In genomic region chr1:68145418-68146126, GRCh38 we compare ENCODE assay signal across 16 cellular contexts.
DNase-seq lines count a peak whose midpoint lies in the region; ATAC-seq, FAIRE-seq and TF ChIP-seq lines count a peak whose summit lies in the region.
"Had no signal": no experiment of that assay in that cellular context is flagged by ENCODE, and none has a peak within 500 bp of the region (broad histone marks: within the 10 kb centered on the region; RNA-seq: fewer than 3 reads in every experiment).

No MANE protein-coding gene starts in this region.

- no peaks in the 10 kb centered on the region for H3K27me3 ChIP-seq in liver (ENCODE audit: control insufficient read depth in 4 of 4, insufficient read depth in 4 of 4, low read length in 3 of 4)
- no peaks in the 10 kb centered on the region for H3K27me3 ChIP-seq in HepG2 (ENCODE audit: control insufficient read depth in 1 of 2, insufficient read depth in 2 of 2, low read length in 2 of 2)
- no peaks in the 10 kb centered on the region for H3K27me3 ChIP-seq in hepatocyte
- H3K27me3 ChIP-seq in neutrophil: no peaks in the 10 kb centered on the region
- H3K27me3 ChIP-seq in upper lobe of right lung: no peaks in the 10 kb centered on the region
- H3K27me3 ChIP-seq: ascending aorta, MG63 had no signal

- H3K9ac ChIP-seq in liver (ENCODE audit: low read depth in 1 of 2, low read length in 2 of 2) (peak overlapping the region in 1 of 2 donors; percentile 76), HepG2 (ENCODE audit: insufficient read depth, low read depth, low read length) (no peak overlapping the region)

- H3K4me2 ChIP-seq in HepG2 (ENCODE audit: low read depth, low read length) (no peak overlapping the region), hepatocyte (no peak overlapping the region)

- no TSS peak for BruUV-seq in HepG2 (replicated peaks; lab: Mats Ljungman, UMichigan)

- in situ Hi-C loops in HepG2 (cut with HindIII; ENCODE audit: extremely low pct_ligation_motif_present, low pct_unique_long_range_greater_than_20kb): no loop called here

- H3K4me1 ChIP-seq in liver (ENCODE audit: control insufficient read depth in 4 of 4, insufficient read depth in 4 of 4, low read length in 3 of 4) (peaks cover 11 to 33% (median 27%) of the 10 kb centered on the region in 4 donors), HepG2 (ENCODE audit: insufficient read depth, low read length) (no peaks in the 10 kb centered on the region), hepatocyte (ENCODE audit: insufficient read depth) (peaks cover 47% of the 10 kb centered on the region), neutrophil (ENCODE audit: control insufficient read depth in 1 of 2, insufficient read depth in 1 of 2, low read depth in 1 of 2, low read length in 1 of 2) (peaks cover 41 to 55% of the 10 kb centered on the region in 2 experiments), upper lobe of right lung (peaks cover 6% of the 10 kb centered on the region)

- TF ChIP-seq POLR2A in HepG2 (IDR thresholded peaks at IDR 0.05; ENCODE audit: insufficient read depth in 1 of 2, low read depth in 2 of 2, low read length in 2 of 2): no peak

- H3K9me3 ChIP-seq in liver (ENCODE audit: control insufficient read depth in 4 of 4, low read length in 3 of 4) (no peaks in the 10 kb centered on the region), HepG2 (ENCODE audit: low read length) (no peaks in the 10 kb centered on the region), hepatocyte (ENCODE audit: low read depth) (no peaks in the 10 kb centered on the region), neutrophil (no peaks in the 10 kb centered on the region), upper lobe of right lung (no peaks in the 10 kb centered on the region)
- H3K9me3 ChIP-seq: ascending aorta, MG63 had no signal

- 24% methylated on average over 10 of the region's 10 CpGs for WGBS in liver
- 6% methylated on average over 10 of the region's 10 CpGs for WGBS in HepG2 (ENCODE audit: low lambda C conversion rate)
- 78% methylated on average over 10 of the region's 10 CpGs for WGBS in hepatocyte (ENCODE audit: low lambda C conversion rate, missing lambda C conversion rate)

- H3K36me3 ChIP-seq in liver (ENCODE audit: control insufficient read depth in 4 of 4, insufficient read depth in 3 of 4, low read depth in 1 of 4, low read length in 3 of 4) (no peaks in the 10 kb centered on the region), HepG2 (replicated peaks in 1 of 2; ENCODE audit: control insufficient read depth in 1 of 2, insufficient read depth in 2 of 2, low read length in 2 of 2) (no peaks in the 10 kb centered on the region), hepatocyte (replicated peaks; ENCODE audit: insufficient read depth, low read depth) (no peaks in the 10 kb centered on the region), neutrophil (peaks cover 42% of the 10 kb centered on the region), upper lobe of right lung (peaks cover 47% of the 10 kb centered on the region)

- H3K79me2 ChIP-seq in HepG2 (ENCODE audit: insufficient read depth, low read length) (no peaks in the 10 kb centered on the region), hepatocyte (no peaks in the 10 kb centered on the region)

- ATAC-seq in HepG2: no peak
- peak; percentile 34 for ATAC-seq in upper lobe of right lung
- ATAC-seq in GM18519 (IDR thresholded peaks at IDR 0.05; ENCODE audit: low FRiP score, unreplicated experiment): no peak
- ATAC-seq: T-cell, WTC11 had no signal

- CTCF ChIA-PET in HepG2 (lab: Yijun Ruan, JAX; ENCODE audit: low intra/inter-chr PET ratio, low total read pairs) (no interaction called here), HEK293T (lab: Yijun Ruan, JAX) (interaction anchor here (0.6 kb wide), 1 partner anchor 140 kb away, joined by 6 read pairs; no protein-coding TSS in a partner anchor)

- POLR2A ChIA-PET in HepG2 (lab: Yijun Ruan, JAX): no interaction called here
- POLR2A ChIA-PET in HEK293T (lab: Yijun Ruan, JAX): no interaction called here

- H3K4me3 ChIP-seq in liver (ENCODE audit: low read depth in 1 of 3, low read length in 3 of 3) (no peak overlapping the region), HepG2 (replicated peaks in 1 of 3; ENCODE audit: insufficient read depth in 1 of 3, low read depth in 2 of 3, low read length in 3 of 3) (no peak overlapping the region), hepatocyte (no peak overlapping the region), neutrophil (ENCODE audit: low read depth in 1 of 2, low read length in 1 of 2) (no peak overlapping the region), upper lobe of right lung (no peak overlapping the region)
- H3K4me3 ChIP-seq: ascending aorta, MG63 had no signal

- DNase-seq in HepG2 (ENCODE audit: low spot score) (no peak), hepatocyte (ENCODE audit: low spot score) (peak; percentile 24), upper lobe of right lung (no peak), HEK293T (ENCODE audit: extremely low spot score) (no peak), CD1c-positive myeloid dendritic cell (ENCODE audit: extremely low spot score) (no peak)
- DNase-seq: activated effector memory CD4-positive, alpha-beta T cell treated with anti-CD3 and anti-CD28 coated beads, Interleukin-2, amount 50 U/mL, for 16 hours; GDM1; mesenchymal stem cell; MG63; NCI-H187 treated with DMSO at 0.1 percent for 48 hours; T-cell had no signal

- TF ChIP-seq EP300 in HepG2 (IDR thresholded peaks at IDR 0.05; ENCODE audit: low read depth in 2 of 2, low read length in 2 of 2) (no peak), HepG2 (CRISPR knock-in tag; IDR thresholded peaks at IDR 0.05; ENCODE audit: borderline replicate concordance) (no peak)

- no peak for TF ChIP-seq CTCF in liver (IDR thresholded peaks at IDR 0.05; ENCODE audit: low read depth, low read length, missing input control)
- no peak for TF ChIP-seq CTCF in HepG2 (CRISPR knock-in tag; IDR thresholded peaks at IDR 0.05)
- TF ChIP-seq CTCF in hepatocyte (IDR thresholded peaks at IDR 0.05; ENCODE audit: poor library complexity): no peak
- no peak for TF ChIP-seq CTCF in neutrophil (IDR thresholded peaks at IDR 0.05)
- no peak for TF ChIP-seq CTCF in upper lobe of right lung (IDR thresholded peaks at IDR 0.05)

- no peak overlapping the region for H2AFZ ChIP-seq in HepG2 (ENCODE audit: low read length)
- H2AFZ ChIP-seq in hepatocyte: no peak overlapping the region

- FAIRE-seq in HepG2 (lab: Jason Lieb, UNC): no peak

- no peaks in the 10 kb centered on the region for H3K9me2 ChIP-seq in hepatocyte (replicated peaks; ENCODE audit: insufficient read depth)

- peak; percentile 59 to 63 for TF ChIP-seq RAD21 in liver (IDR thresholded peaks at IDR 0.05)
- no peak for TF ChIP-seq RAD21 in HepG2 (CRISPR knock-in tag; IDR thresholded peaks at IDR 0.05)

- H3K27ac ChIP-seq in liver (ENCODE audit: low read depth in 1 of 2, low read length in 2 of 2) (peak overlapping the region; percentile 78 to 88), HepG2 (ENCODE audit: extremely low read length, insufficient read depth, low read length) (no peak overlapping the region), hepatocyte (peak overlapping the region; percentile 60), neutrophil (peak overlapping the region; percentile 36), upper lobe of right lung (peak overlapping the region; percentile 20)
- H3K27ac ChIP-seq: ascending aorta had no signal

- intact Hi-C loops in HepG2 (cut with micrococcal nuclease; ENCODE audit: unreplicated experiment): no loop called here
- intact Hi-C loops in upper lobe of right lung (cut with DNase I): no loop called here

- H4K20me1 ChIP-seq in HepG2 (ENCODE audit: insufficient read depth, low read length): no peaks in the 10 kb centered on the region
- no peaks in the 10 kb centered on the region for H4K20me1 ChIP-seq in hepatocyte (ENCODE audit: insufficient read depth, poor library complexity, severe bottlenecking)

TF ChIP-seq in liver, 16 proteins besides CTCF, POLR2A, EP300 and RAD21 (continues in another document):
- TF ChIP-seq NR2F2 (IDR thresholded peaks at IDR 0.05) (no peak), EGR1 (IDR thresholded peaks at IDR 0.05; ENCODE audit: low read depth in 2 of 2) (peak; percentile 69 to 96), FOXA1 (IDR thresholded peaks at IDR 0.05) (peak; percentile 80), YY1 (IDR thresholded peaks at IDR 0.05) (peak; percentile 74), TAF1 (conservative IDR thresholded peaks at IDR 0.05) (peak; percentile 44)

TF ChIP-seq in HEK293T, 16 proteins besides CTCF, POLR2A, EP300 and RAD21:
- TF ChIP-seq HDGF (IDR thresholded peaks at IDR 0.05; ENCODE audit: borderline replicate concordance) (no peak), ELF4 (IDR thresholded peaks at IDR 0.05) (no peak), FOXK2 (IDR thresholded peaks at IDR 0.05) (no peak), SUZ12 (IDR thresholded peaks at IDR 0.05) (no peak), NFRKB (IDR thresholded peaks at IDR 0.05) (no peak), BHLHE40 (IDR thresholded peaks at IDR 0.05; ENCODE audit: borderline replicate concordance) (no peak), L3MBTL2 (conservative IDR thresholded peaks at IDR 0.05) (no peak), ARNT (IDR thresholded peaks at IDR 0.05) (no peak), ZNF384 (IDR thresholded peaks at IDR 0.05) (no peak), LEF1 (IDR thresholded peaks at IDR 0.05; ENCODE audit: borderline replicate concordance) (no peak), TARDBP (IDR thresholded peaks at IDR 0.05) (no peak), FOXA1 (IDR thresholded peaks at IDR 0.05) (no peak), SP1 (IDR thresholded peaks at IDR 0.05) (no peak), FOXM1 (IDR thresholded peaks at IDR 0.05; ENCODE audit: borderline replicate concordance) (no peak), CTBP1 (IDR thresholded peaks at IDR 0.05; ENCODE audit: borderline replicate concordance) (no peak)
